Comparison of ENCODE assay signal across 1 cellular context in the genomic region with DNA sequence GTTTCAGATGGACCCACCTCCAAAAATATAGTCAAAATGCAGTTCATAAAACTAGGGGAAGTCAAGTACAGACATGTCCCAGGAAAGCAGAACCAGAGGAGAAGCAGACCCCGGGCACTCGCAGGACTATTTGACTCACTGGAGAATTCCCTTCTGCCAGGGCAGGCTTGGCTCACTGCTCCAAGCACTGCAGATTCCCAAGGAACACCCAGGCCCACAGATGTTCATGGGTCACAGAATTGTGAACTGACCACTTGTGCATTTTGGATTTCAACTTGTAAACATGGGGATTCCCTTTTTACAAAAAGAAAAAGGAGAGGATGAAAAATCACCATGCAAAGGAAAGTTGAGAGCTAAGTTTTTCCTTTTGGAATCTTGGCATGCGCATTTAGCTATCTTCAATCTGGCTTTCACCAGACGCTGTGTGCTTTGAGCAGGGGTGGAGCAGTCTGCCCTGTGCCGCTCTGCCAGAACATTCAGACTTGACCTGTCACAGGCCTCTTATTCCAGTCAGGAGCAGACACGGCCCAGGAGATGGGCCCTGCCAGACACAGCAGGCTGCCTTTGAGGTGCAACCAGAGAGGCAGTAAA.
TF ChIP-seq lines count a peak whose summit lies in the region.

No MANE protein-coding gene starts in this region.

TF ChIP-seq in GM12878, 131 proteins besides CTCF, POLR2A, EP300 and RAD21 (continued from another document):
- TF ChIP-seq SKIL (IDR thresholded peaks at IDR 0.05; ENCODE audit: low read depth, poor library complexity, severe bottlenecking) = peak; percentile 54
- TF ChIP-seq DPF2 (IDR thresholded peaks at IDR 0.05) = peak; percentile 50; the same call in 1 of the 2 replicates
- TF ChIP-seq PAX5 (IDR thresholded peaks at IDR 0.05; ENCODE audit: borderline replicate concordance, low read depth, low read length) = 0 out of 2 replicates have a peak, but pooled peaks have one; percentile 31
- TF ChIP-seq JUNB (IDR thresholded peaks at IDR 0.05) = peak; percentile 19; the same call in 1 of the 2 replicates
- no peak for TF ChIP-seq ETV6 (conservative IDR thresholded peaks at IDR 0.05 in 1 of 2, IDR thresholded peaks at IDR 0.05 in 1 of 2; ENCODE audit: borderline replicate concordance in 1 of 2, low read depth in 1 of 2)
- TF ChIP-seq CBX5 (IDR thresholded peaks at IDR 0.05; ENCODE audit: low read depth) = no peak
- TF ChIP-seq BCL11A (IDR thresholded peaks at IDR 0.05; ENCODE audit: low read depth, low read length) = 0 out of 2 replicates have a peak, but pooled peaks have one; percentile 38
- TF ChIP-seq USF1 (IDR thresholded peaks at IDR 0.05; ENCODE audit: borderline replicate concordance, extremely low read length, insufficient read depth, low read depth, low read length) = no peak
- TF ChIP-seq NFIC (IDR thresholded peaks at IDR 0.05; ENCODE audit: low read depth, low read length) = peak; percentile 76; the same call in 1 of the 2 replicates
- peak; percentile 29; the same call in 1 of the 2 replicates for TF ChIP-seq ZNF687 (IDR thresholded peaks at IDR 0.05)
- TF ChIP-seq ZNF384 (IDR thresholded peaks at IDR 0.05; ENCODE audit: borderline replicate concordance, low read depth, low read length) = no peak
- TF ChIP-seq RELB (IDR thresholded peaks at IDR 0.05; ENCODE audit: low read depth) = peak; percentile 79
- no peak for TF ChIP-seq IRF3 (IDR thresholded peaks at IDR 0.05)
- TF ChIP-seq IKZF1 (conservative IDR thresholded peaks at IDR 0.05) = peak; percentile 73
- TF ChIP-seq SREBF2 (IDR thresholded peaks at IDR 0.05; ENCODE audit: low read length) = no peak
- TF ChIP-seq EED (IDR thresholded peaks at IDR 0.05; ENCODE audit: low read depth) = peak; percentile 82
- peak; percentile 47; the same call in 1 of the 2 replicates for TF ChIP-seq MTA3 (IDR thresholded peaks at IDR 0.05; ENCODE audit: borderline replicate concordance, low read length)
- TF ChIP-seq NR2F1 (conservative IDR thresholded peaks at IDR 0.05) = no peak
